Comparison of ENCODE assay signal across 1 cellular context in the genomic region with DNA sequence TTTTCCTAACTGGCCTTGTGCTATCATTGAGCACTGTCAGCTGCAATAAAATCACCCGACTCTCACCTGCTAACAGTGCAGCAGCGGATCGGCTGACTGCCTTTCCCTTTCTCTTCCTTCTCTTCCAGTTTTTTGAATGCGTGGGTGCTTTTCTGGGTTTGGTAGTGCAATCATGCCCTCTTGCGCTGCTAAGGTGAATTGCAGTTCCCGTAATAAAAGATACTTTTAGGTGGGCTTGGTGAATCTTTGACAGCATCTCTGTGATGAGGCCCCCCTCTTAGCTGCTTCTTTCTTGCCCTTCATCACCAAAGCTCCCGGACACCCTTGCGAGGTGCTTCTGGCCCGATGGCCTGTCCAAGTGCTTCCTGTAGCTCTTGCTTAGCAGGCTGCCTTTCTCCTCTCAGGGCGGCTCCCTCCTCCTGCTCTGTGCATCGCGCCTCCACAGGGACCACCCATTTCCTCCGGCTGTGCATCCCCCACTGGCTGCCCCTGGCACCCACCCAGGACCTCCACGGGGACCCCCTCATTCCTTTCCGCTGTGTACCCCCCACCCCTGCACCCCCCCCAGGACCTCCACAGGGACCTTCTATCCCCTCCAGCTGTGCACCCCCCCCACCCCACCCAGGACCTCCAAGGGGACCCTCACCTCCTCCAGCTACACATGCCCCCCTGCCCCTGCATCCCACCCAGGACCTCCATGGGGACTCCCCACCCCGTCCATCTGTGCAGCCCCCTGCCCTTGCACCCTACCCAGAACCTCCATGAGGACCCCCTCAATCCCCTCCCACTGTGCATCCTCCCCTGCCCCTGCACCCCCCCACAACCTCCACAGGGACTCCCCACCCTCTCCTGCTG.
TF ChIP-seq lines count a peak whose summit lies in the region.

No MANE protein-coding gene starts in this region.

TF ChIP-seq in HEK293, 187 proteins besides CTCF, POLR2A, EP300 and RAD21 (continued from another document):
- TF ChIP-seq, protein P1, sequence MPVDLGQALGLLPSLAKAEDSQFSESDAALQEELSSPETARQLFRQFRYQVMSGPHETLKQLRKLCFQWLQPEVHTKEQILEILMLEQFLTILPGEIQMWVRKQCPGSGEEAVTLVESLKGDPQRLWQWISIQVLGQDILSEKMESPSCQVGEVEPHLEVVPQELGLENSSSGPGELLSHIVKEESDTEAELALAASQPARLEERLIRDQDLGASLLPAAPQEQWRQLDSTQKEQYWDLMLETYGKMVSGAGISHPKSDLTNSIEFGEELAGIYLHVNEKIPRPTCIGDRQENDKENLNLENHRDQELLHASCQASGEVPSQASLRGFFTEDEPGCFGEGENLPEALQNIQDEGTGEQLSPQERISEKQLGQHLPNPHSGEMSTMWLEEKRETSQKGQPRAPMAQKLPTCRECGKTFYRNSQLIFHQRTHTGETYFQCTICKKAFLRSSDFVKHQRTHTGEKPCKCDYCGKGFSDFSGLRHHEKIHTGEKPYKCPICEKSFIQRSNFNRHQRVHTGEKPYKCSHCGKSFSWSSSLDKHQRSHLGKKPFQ (tag by site-specific recombination; IDR thresholded peaks at IDR 0.05), result no peak
- peak; percentile 97 for TF ChIP-seq PRDM1 (tag by site-specific recombination; IDR thresholded peaks at IDR 0.05)
- peak; percentile 43; the same call in 1 of the 2 replicates for TF ChIP-seq IKZF3 (tag by site-specific recombination; IDR thresholded peaks at IDR 0.05)
- TF ChIP-seq GLIS1 (tag by site-specific recombination; IDR thresholded peaks at IDR 0.05), result peak; percentile 52
- TF ChIP-seq ZNF654 (tag by site-specific recombination; IDR thresholded peaks at IDR 0.05; ENCODE audit: low read depth), result peak; percentile 95
- TF ChIP-seq, protein P2, sequence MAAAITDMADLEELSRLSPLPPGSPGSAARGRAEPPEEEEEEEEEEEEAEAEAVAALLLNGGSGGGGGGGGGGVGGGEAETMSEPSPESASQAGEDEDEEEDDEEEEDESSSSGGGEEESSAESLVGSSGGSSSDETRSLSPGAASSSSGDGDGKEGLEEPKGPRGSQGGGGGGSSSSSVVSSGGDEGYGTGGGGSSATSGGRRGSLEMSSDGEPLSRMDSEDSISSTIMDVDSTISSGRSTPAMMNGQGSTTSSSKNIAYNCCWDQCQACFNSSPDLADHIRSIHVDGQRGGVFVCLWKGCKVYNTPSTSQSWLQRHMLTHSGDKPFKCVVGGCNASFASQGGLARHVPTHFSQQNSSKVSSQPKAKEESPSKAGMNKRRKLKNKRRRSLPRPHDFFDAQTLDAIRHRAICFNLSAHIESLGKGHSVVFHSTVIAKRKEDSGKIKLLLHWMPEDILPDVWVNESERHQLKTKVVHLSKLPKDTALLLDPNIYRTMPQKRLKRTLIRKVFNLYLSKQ (tag by site-specific recombination; IDR thresholded peaks at IDR 0.05; ENCODE audit: borderline replicate concordance), result no peak
